ENCODE assay signal across 15 cellular contexts in genomic region chr17:32446949-32447348, GRCh38. TPM values are rescaled to one million over a fixed set of nuclear protein-coding genes. Genes with fewer than 3 reads are reported as not detected.
A peak's percentile ranks its signal among the peaks of the same experiment; 100 is the strongest.
DNase-seq lines count a peak whose midpoint lies in the region; ATAC-seq and TF ChIP-seq lines count a peak whose summit lies in the region.
"Had no signal": no experiment of that assay in that cellular context is flagged by ENCODE, and none has a peak within 500 bp of the region (broad histone marks: within the 10 kb centered on the region; RNA-seq: fewer than 3 reads in every experiment).

No MANE protein-coding gene starts in this region.

- H3K4me3 Mint-ChIP-seq in T-helper 1 cell treated with Interleukin-12 subunit alpha and Interleukin-12 subunit beta and Interleukin-4 antibody, amounts not matched to agents 30 μg/mL and 1 μg/mL, for 36 hours: peak overlapping the region; percentile 32
- peak overlapping the region; percentile 83 for H3K4me3 Mint-ChIP-seq in activated T-helper 17 cell treated with anti-CD3 and anti-CD28 coated beads, Interleukin-2, amount 50 U/mL, for 72 hours
- H3K4me3 Mint-ChIP-seq in natural killer cell treated with Interleukin-12 subunit alpha and Interleukin-12 subunit beta and Interleukin-15 and Interleukin-18, amount 100 ng/mL, for 72 hours: peak overlapping the region; percentile 90

- no peak for TF ChIP-seq CTCF in HEK293 (tag by site-specific recombination; IDR thresholded peaks at IDR 0.05)

- peaks cover 50% of the 10 kb centered on the region for H3K4me1 Mint-ChIP-seq in T-helper 1 cell treated with Interleukin-12 subunit alpha and Interleukin-12 subunit beta and Interleukin-4 antibody, amounts not matched to agents 30 μg/mL and 1 μg/mL, for 36 hours (ENCODE audit: low read depth)
- H3K4me1 Mint-ChIP-seq in activated T-helper 17 cell treated with anti-CD3 and anti-CD28 coated beads, Interleukin-2, amount 50 U/mL, for 72 hours: peaks cover 27% of the 10 kb centered on the region
- peaks cover 31 to 39% of the 10 kb centered on the region in 2 donors for H3K4me1 Mint-ChIP-seq in natural killer cell treated with Interleukin-12 subunit alpha and Interleukin-12 subunit beta and Interleukin-15 and Interleukin-18, amount 100 ng/mL, for 72 hours (ENCODE audit: low read depth in 2 of 2)

- CTCF ChIA-PET in HEK293 (lab: Yijun Ruan, JAX): interaction anchor here (1.3 to 11.4 kb wide), 2 partner anchors 16 to 430 kb away, joined by 4 to 198 read pairs; partner anchors contain the start of gene MYO1D

- peaks cover 6% of the 10 kb centered on the region for H3K27me3 Mint-ChIP-seq in T-helper 1 cell treated with Interleukin-12 subunit alpha and Interleukin-12 subunit beta and Interleukin-4 antibody, amounts not matched to agents 30 μg/mL and 1 μg/mL, for 36 hours (ENCODE audit: low read depth)
- no peaks in the 10 kb centered on the region for H3K27me3 Mint-ChIP-seq in activated T-helper 17 cell treated with anti-CD3 and anti-CD28 coated beads, Interleukin-2, amount 50 U/mL, for 72 hours
- H3K27me3 Mint-ChIP-seq in natural killer cell treated with Interleukin-12 subunit alpha and Interleukin-12 subunit beta and Interleukin-15 and Interleukin-18, amount 100 ng/mL, for 72 hours: no peaks in the 10 kb centered on the region

- no peak overlapping the region for H3K4me3 ChIP-seq in HEK293 (ENCODE audit: low read depth, low read length)
- H3K4me3 ChIP-seq: ascending aorta had no signal

- H3K9me3 ChIP-seq in HEK293 (ENCODE audit: control insufficient read depth, insufficient read depth, low read depth, low read length): no peaks in the 10 kb centered on the region
- H3K9me3 ChIP-seq: ascending aorta had no signal

- H3K9me3 Mint-ChIP-seq in T-helper 1 cell treated with Interleukin-12 subunit alpha and Interleukin-12 subunit beta and Interleukin-4 antibody, amounts not matched to agents 30 μg/mL and 1 μg/mL, for 36 hours: no peaks in the 10 kb centered on the region
- no peaks in the 10 kb centered on the region for H3K9me3 Mint-ChIP-seq in activated T-helper 17 cell treated with anti-CD3 and anti-CD28 coated beads, Interleukin-2, amount 50 U/mL, for 72 hours
- H3K9me3 Mint-ChIP-seq in natural killer cell treated with Interleukin-12 subunit alpha and Interleukin-12 subunit beta and Interleukin-15 and Interleukin-18, amount 100 ng/mL, for 72 hours: no peaks in the 10 kb centered on the region

- POLR2A ChIA-PET in HEK293 (lab: Yijun Ruan, JAX): interaction anchor here (0.7 kb wide), 1 partner anchor 649 kb away, joined by 4 read pairs; no protein-coding TSS in a partner anchor

- H3K4me1 ChIP-seq in HEK293 (ENCODE audit: control insufficient read depth, insufficient read depth, low read length): peaks cover 9% of the 10 kb centered on the region

- peaks cover 34% of the 10 kb centered on the region for H3K36me3 Mint-ChIP-seq in T-helper 1 cell treated with Interleukin-12 subunit alpha and Interleukin-12 subunit beta and Interleukin-4 antibody, amounts not matched to agents 30 μg/mL and 1 μg/mL, for 36 hours (ENCODE audit: low read depth)
- peaks cover 72% of the 10 kb centered on the region for H3K36me3 Mint-ChIP-seq in activated T-helper 17 cell treated with anti-CD3 and anti-CD28 coated beads, Interleukin-2, amount 50 U/mL, for 72 hours (ENCODE audit: low read depth)
- H3K36me3 Mint-ChIP-seq in natural killer cell treated with Interleukin-12 subunit alpha and Interleukin-12 subunit beta and Interleukin-15 and Interleukin-18, amount 100 ng/mL, for 72 hours: peaks cover 28% of the 10 kb centered on the region

- DNase-seq in T-helper 1 cell (no peak), NCI-H187 (lab: John Stamatoyannopoulos, UW) (no peak), 8988T (no peak)
- DNase-seq in natural killer cell treated with Interleukin-12 subunit alpha and Interleukin-12 subunit beta and Interleukin-15 and Interleukin-18, amount 100 ng/mL, for 72 hours (ENCODE audit: low spot score): no peak
- DNase-seq in stimulated activated CD4-positive, alpha-beta T cell treated with anti-CD3 and anti-CD28 coated beads, Interleukin-1b, Interleukin-23, amount 100 ng/mL, for 48 hours: no peak
- DNase-seq: activated CD8-positive, alpha-beta memory T cell treated with anti-CD3 and anti-CD28 coated beads, Interleukin-2, amount 50 U/mL, for 48 hours; dorsolateral prefrontal cortex; NCI-H146; NCI-H526 treated with DMSO at 0.1 percent for 48 hours; nucleus accumbens; SHP77 treated with DMSO at 0.1 percent for 48 hours had no signal

- no peak overlapping the region for H3K27ac Mint-ChIP-seq in T-helper 1 cell treated with Interleukin-12 subunit alpha and Interleukin-12 subunit beta and Interleukin-4 antibody, amounts not matched to agents 30 μg/mL and 1 μg/mL, for 36 hours
- peak overlapping the region; percentile 73 for H3K27ac Mint-ChIP-seq in activated T-helper 17 cell treated with anti-CD3 and anti-CD28 coated beads, Interleukin-2, amount 50 U/mL, for 72 hours
- peak overlapping the region; percentile 80 to 89 for H3K27ac Mint-ChIP-seq in natural killer cell treated with Interleukin-12 subunit alpha and Interleukin-12 subunit beta and Interleukin-15 and Interleukin-18, amount 100 ng/mL, for 72 hours

- H3K27ac ChIP-seq in HEK293 (ENCODE audit: extremely low read depth, low read depth, low read length): no peak overlapping the region
- H3K27ac ChIP-seq: ascending aorta, dorsolateral prefrontal cortex had no signal

- H3K36me3 ChIP-seq in HEK293 (ENCODE audit: control insufficient read depth in 2 of 2, insufficient read depth in 1 of 2, low read length in 2 of 2): peaks cover 52 to 59% of the 10 kb centered on the region in 2 experiments

- no peak for ATAC-seq in activated T-helper 17 cell treated with anti-CD3 and anti-CD28 coated beads, Interleukin-2, amount 50 U/mL, for 72 hours (replicated peaks)
- ATAC-seq in natural killer cell treated with Interleukin-12 subunit alpha and Interleukin-12 subunit beta and Interleukin-15 and Interleukin-18, amount 100 ng/mL, for 72 hours: no peak

TF ChIP-seq in HEK293, 187 proteins besides CTCF, POLR2A, EP300 and RAD21:
- peak; percentile 66 for TF ChIP-seq SCRT1 (tag by site-specific recombination; IDR thresholded peaks at IDR 0.05; ENCODE audit: borderline replicate concordance)
- TF ChIP-seq SCRT2 (tag by site-specific recombination; IDR thresholded peaks at IDR 0.05): peak; percentile 92
- no peak for TF ChIP-seq ZNF398 (tag by site-specific recombination; IDR thresholded peaks at IDR 0.05)
TF ChIP-seq in HEK293: peak in this region for 2.

RNA-seq across cellular contexts. Expression of gene PSMD11, which starts 2.6 kb away (rescaled TPM):
- total RNA-seq in activated T-helper 17 cell treated with anti-CD3 and anti-CD28 coated beads, Interleukin-2, amount 50 U/mL, for 72 hours: 100 to 1,000 TPM; 108 to 161 TPM
- 100 to 1,000 TPM; 179 to 203 TPM for total RNA-seq in natural killer cell treated with Interleukin-12 subunit alpha and Interleukin-12 subunit beta and Interleukin-15 and Interleukin-18, amount 100 ng/mL, for 72 hours

RNA-seq across cellular contexts. Expression of gene CDK5R1, which starts 39.8 kb away (rescaled TPM):
- total RNA-seq in activated T-helper 17 cell treated with anti-CD3 and anti-CD28 coated beads, Interleukin-2, amount 50 U/mL, for 72 hours: 10 to 100 TPM in 1 of 2 donors, 1 to 10 TPM in 1; 3.6 to 13.0 TPM
- 1 to 10 TPM; 3.7 to 5.9 TPM for total RNA-seq in natural killer cell treated with Interleukin-12 subunit alpha and Interleukin-12 subunit beta and Interleukin-15 and Interleukin-18, amount 100 ng/mL, for 72 hours
- total RNA-seq: ascending aorta had no signal

Comparison
In these comparisons a context has a peak if more than half of its experiments do, and no peak if none do; other contexts are left out.
1. H3K4me3 Mint-ChIP-seq: peak in every context shown above with its lines; median percentile 90 in natural killer cell treated with Interleukin-12 subunit alpha and Interleukin-12 subunit beta and Interleukin-15 and Interleukin-18, amount 100 ng/mL, for 72 hours; 83 in activated T-helper 17 cell treated with anti-CD3 and anti-CD28 coated beads, Interleukin-2, amount 50 U/mL, for 72 hours; 32 in T-helper 1 cell treated with Interleukin-12 subunit alpha and Interleukin-12 subunit beta and Interleukin-4 antibody, amounts not matched to agents 30 μg/mL and 1 μg/mL, for 36 hours.